12 cellular contexts compared by ENCODE assay signal in the genomic region with DNA sequence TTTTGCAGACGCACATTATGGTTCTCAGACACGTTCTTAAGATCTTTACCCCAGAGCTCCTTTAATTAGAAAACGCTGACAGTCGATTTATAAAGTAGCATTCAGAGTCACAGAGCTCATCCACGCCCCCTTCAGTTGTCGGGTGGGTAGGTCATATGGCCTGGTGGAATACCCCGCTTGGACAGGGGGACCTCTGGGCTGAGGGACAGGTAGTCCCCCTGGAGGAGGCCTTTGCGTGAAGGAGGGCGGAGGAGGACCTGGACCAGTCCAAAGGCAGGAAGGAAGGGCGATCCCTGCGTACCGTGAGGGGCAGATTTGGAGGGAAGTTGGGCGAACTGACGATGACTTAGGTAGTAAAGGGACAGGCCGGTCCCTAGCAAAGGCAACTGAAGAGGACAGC. TPM values are rescaled to one million over a fixed set of nuclear protein-coding genes. Genes with fewer than 3 reads are reported as not detected.
A peak's percentile ranks its signal among the peaks of the same experiment; 100 is the strongest.
DNase-seq lines count a peak whose midpoint lies in the region; ATAC-seq and TF ChIP-seq lines count a peak whose summit lies in the region.
"Had no signal": no experiment of that assay in that cellular context is flagged by ENCODE, and none has a peak within 500 bp of the region (broad histone marks: within the 10 kb centered on the region; RNA-seq: fewer than 3 reads in every experiment).

No MANE protein-coding gene starts in this region.

- intact Hi-C loops in MCF 10A (cut with micrococcal nuclease) = no loop called here

- no peaks in the 10 kb centered on the region for H3K27me3 Mint-ChIP-seq in MCF 10A (ENCODE audit: insufficient read depth, unreplicated experiment)

- peaks cover 38% of the 10 kb centered on the region for H3K36me3 ChIP-seq in HUES64 (ENCODE audit: insufficient read depth, low read length)

- peak overlapping the region; percentile 46 for H3K4me3 Mint-ChIP-seq in MCF 10A (ENCODE audit: unreplicated experiment)

- peaks cover 13% of the 10 kb centered on the region for H3K4me1 Mint-ChIP-seq in MCF 10A (ENCODE audit: insufficient read depth, unreplicated experiment)

- H3K36me3 Mint-ChIP-seq in MCF 10A (ENCODE audit: insufficient read depth, unreplicated experiment) = peaks cover 60% of the 10 kb centered on the region

- no peaks in the 10 kb centered on the region for H3K27me3 ChIP-seq in HUES64 (ENCODE audit: insufficient read depth, low read length)
- H3K27me3 ChIP-seq: SJSA1, transverse colon had no signal

- H3K27ac Mint-ChIP-seq in MCF 10A (ENCODE audit: low read depth, unreplicated experiment) = no peak overlapping the region

- no peaks in the 10 kb centered on the region for H3K4me1 ChIP-seq in HUES64 (ENCODE audit: insufficient read depth, low read length)
- H3K4me1 ChIP-seq: SJSA1 had no signal

- POLR2A ChIA-PET in MCF 10A (lab: Yijun Ruan, JAX) = interaction anchor here (0.9 to 1.4 kb wide), 4 partner anchors 13 to 164 kb away, joined by 3 to 6 read pairs (median 4); a partner anchor contains a TSS

- H3K9ac ChIP-seq in HUES64 (ENCODE audit: low read depth, low read length) = no peak overlapping the region

- no TSS peak for BruUV-seq in MCF 10A (replicated peaks; lab: Mats Ljungman, UMichigan)

- H3K9me3 Mint-ChIP-seq in MCF 10A (ENCODE audit: unreplicated experiment) = no peaks in the 10 kb centered on the region

- H3K4me3 ChIP-seq in HUES64 (ENCODE audit: low read length) = peak overlapping the region; percentile 50
- H3K4me3 ChIP-seq: SJSA1 had no signal

- 91% methylated on average over 15 of the region's 15 CpGs for WGBS in HUES64

- peak overlapping the region; percentile 16; the same call in 1 of the 2 replicates for H3K27ac ChIP-seq in HUES64 (ENCODE audit: low read depth, low read length)
- H3K27ac ChIP-seq: ascending aorta, SJSA1 had no signal

- H3K9me3 ChIP-seq in HUES64 (ENCODE audit: insufficient read depth, low read depth, low read length) = 0 out of 2 replicates have a peak, but pooled peaks cover 8% of the 10 kb centered on the region
- H3K9me3 ChIP-seq: ascending aorta had no signal

- CTCF ChIA-PET in MCF 10A (lab: Yijun Ruan, JAX) = interaction anchor here (0.6 to 1.1 kb wide), 3 partner anchors 43 to 115 kb away, joined by 3 to 5 read pairs (median 4); no protein-coding TSS in a partner anchor

- DNase-seq in MCF 10A (ENCODE audit: unreplicated experiment) (no peak), islet precursor cell (peak; percentile 64), retina (peak; percentile 21), GM10266 (ENCODE audit: extremely low spot score) (no peak), DMS 273 (lab: John Stamatoyannopoulos, UW; ENCODE audit: unreplicated experiment) (no peak)
- no peak for DNase-seq in stimulated activated CD4-positive, alpha-beta T cell treated with anti-CD3 and anti-CD28 coated beads, Interleukin-2, amount 100 ng/mL, for 48 hours
- DNase-seq: activated CD8-positive, alpha-beta memory T cell treated with anti-CD3 and anti-CD28 coated beads, Interleukin-2, amount 50 U/mL, for 48 hours; transverse colon had no signal

- ATAC-seq in SK-N-SH treated with all-trans-retinoic acid at 6 μM for 48 hours = no peak

- TF ChIP-seq CTCF in MCF 10A (IDR thresholded peaks at IDR 0.05; ENCODE audit: unreplicated experiment) (no peak), GM10266 (IDR thresholded peaks at IDR 0.05; ENCODE audit: control insufficient read depth, insufficient read depth, low read depth, missing control alignments) (no peak)

TF ChIP-seq in SK-N-SH treated with all-trans-retinoic acid at 6 μM for 48 hours, 23 proteins besides CTCF, POLR2A, EP300 and RAD21:
- TF ChIP-seq RARB (CRISPR knock-in tag; IDR thresholded peaks at IDR 0.05) (no peak), ZNF70 (CRISPR knock-in tag; IDR thresholded peaks at IDR 0.05) (no peak), ARNTL (CRISPR knock-in tag; IDR thresholded peaks at IDR 0.05; ENCODE audit: borderline replicate concordance, low read depth) (no peak), SNAI2 (CRISPR knock-in tag; IDR thresholded peaks at IDR 0.05) (no peak), TOX (CRISPR knock-in tag; IDR thresholded peaks at IDR 0.05; ENCODE audit: borderline replicate concordance) (no peak), ZNF565 (CRISPR knock-in tag; conservative IDR thresholded peaks at IDR 0.05; ENCODE audit: low read depth) (no peak), ZNF8 (CRISPR knock-in tag; IDR thresholded peaks at IDR 0.05) (no peak), ESRRG (CRISPR knock-in tag; IDR thresholded peaks at IDR 0.05) (no peak), CSDC2 (CRISPR knock-in tag; IDR thresholded peaks at IDR 0.05) (no peak), ZFP30 (CRISPR knock-in tag; IDR thresholded peaks at IDR 0.05) (no peak)
- TF ChIP-seq, protein P1, sequence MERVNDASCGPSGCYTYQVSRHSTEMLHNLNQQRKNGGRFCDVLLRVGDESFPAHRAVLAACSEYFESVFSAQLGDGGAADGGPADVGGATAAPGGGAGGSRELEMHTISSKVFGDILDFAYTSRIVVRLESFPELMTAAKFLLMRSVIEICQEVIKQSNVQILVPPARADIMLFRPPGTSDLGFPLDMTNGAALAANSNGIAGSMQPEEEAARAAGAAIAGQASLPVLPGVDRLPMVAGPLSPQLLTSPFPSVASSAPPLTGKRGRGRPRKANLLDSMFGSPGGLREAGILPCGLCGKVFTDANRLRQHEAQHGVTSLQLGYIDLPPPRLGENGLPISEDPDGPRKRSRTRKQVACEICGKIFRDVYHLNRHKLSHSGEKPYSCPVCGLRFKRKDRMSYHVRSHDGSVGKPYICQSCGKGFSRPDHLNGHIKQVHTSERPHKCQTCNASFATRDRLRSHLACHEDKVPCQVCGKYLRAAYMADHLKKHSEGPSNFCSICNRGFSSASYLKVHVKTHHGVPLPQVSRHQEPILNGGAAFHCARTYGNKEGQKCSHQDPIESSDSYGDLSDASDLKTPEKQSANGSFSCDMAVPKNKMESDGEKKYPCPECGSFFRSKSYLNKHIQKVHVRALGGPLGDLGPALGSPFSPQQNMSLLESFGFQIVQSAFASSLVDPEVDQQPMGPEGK (CRISPR knock-in tag; IDR thresholded peaks at IDR 0.05; ENCODE audit: borderline replicate concordance) = no peak
- TF ChIP-seq, protein P2, sequence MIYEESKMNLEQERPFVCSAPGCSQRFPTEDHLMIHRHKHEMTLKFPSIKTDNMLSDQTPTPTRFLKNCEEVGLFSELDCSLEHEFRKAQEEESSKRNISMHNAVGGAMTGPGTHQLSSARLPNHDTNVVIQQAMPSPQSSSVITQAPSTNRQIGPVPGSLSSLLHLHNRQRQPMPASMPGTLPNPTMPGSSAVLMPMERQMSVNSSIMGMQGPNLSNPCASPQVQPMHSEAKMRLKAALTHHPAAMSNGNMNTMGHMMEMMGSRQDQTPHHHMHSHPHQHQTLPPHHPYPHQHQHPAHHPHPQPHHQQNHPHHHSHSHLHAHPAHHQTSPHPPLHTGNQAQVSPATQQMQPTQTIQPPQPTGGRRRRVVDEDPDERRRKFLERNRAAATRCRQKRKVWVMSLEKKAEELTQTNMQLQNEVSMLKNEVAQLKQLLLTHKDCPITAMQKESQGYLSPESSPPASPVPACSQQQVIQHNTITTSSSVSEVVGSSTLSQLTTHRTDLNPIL (CRISPR knock-in tag; IDR thresholded peaks at IDR 0.05; ENCODE audit: low read depth) = no peak

RNA-seq across cellular contexts. Expression of a gene that starts 20.5 kb away (rescaled TPM):
- 92.8 TPM for polyA plus RNA-seq in HUES64 (2013, experiment 1 of 2)
- 93.5 TPM for polyA plus RNA-seq in HUES64 (2013, experiment 2 of 2)
- total RNA-seq in MCF 10A (2022) = 168 and 178 TPM in 2 replicates

RNA-seq across cellular contexts. Expression of a gene that starts 29.5 kb away (rescaled TPM):
- polyA plus RNA-seq in HUES64 (2013, experiment 1 of 2) = 5.5 TPM
- 4.8 TPM for polyA plus RNA-seq in HUES64 (2013, experiment 2 of 2)
- 0.33 and 0.42 TPM in 2 replicates for total RNA-seq in MCF 10A (2022)

RNA-seq across cellular contexts. Expression of a gene that starts 30.9 kb away (rescaled TPM):
- 17.2 TPM for polyA plus RNA-seq in HUES64 (2013, experiment 1 of 2)
- 18.8 TPM for polyA plus RNA-seq in HUES64 (2013, experiment 2 of 2)
- 3.5 and 5.1 TPM in 2 replicates for total RNA-seq in MCF 10A (2022)

RNA-seq across cellular contexts. Expression of a gene that starts 56.9 kb away (rescaled TPM):
- polyA plus RNA-seq in HUES64 (2013, experiment 1 of 2) = 7.7 TPM
- 9.9 TPM for polyA plus RNA-seq in HUES64 (2013, experiment 2 of 2)
- total RNA-seq in MCF 10A (2022) = 16.8 and 17.3 TPM in 2 replicates

RNA-seq across cellular contexts. Expression of a gene that starts 59.9 kb away (rescaled TPM):
- polyA plus RNA-seq in HUES64 (2013, experiment 1 of 2) = 0.25 TPM
- polyA plus RNA-seq in HUES64 (2013, experiment 2 of 2) = 0.44 TPM
- 13.3 and 29.3 TPM in 2 replicates for total RNA-seq in MCF 10A (2022)

Comparison
In these comparisons a context has a peak if more than half of its experiments do, and no peak if none do; other contexts are left out.
1. DNase-seq: peak in islet precursor cell (single experiment) and retina (single experiment); none in MCF 10A (single experiment), GM10266 (single experiment), DMS 273 (single experiment) and stimulated activated CD4-positive, alpha-beta T cell treated with anti-CD3 and anti-CD28 coated beads, Interleukin-2, amount 100 ng/mL, for 48 hours (0 of 2).